In the genomic region with DNA sequence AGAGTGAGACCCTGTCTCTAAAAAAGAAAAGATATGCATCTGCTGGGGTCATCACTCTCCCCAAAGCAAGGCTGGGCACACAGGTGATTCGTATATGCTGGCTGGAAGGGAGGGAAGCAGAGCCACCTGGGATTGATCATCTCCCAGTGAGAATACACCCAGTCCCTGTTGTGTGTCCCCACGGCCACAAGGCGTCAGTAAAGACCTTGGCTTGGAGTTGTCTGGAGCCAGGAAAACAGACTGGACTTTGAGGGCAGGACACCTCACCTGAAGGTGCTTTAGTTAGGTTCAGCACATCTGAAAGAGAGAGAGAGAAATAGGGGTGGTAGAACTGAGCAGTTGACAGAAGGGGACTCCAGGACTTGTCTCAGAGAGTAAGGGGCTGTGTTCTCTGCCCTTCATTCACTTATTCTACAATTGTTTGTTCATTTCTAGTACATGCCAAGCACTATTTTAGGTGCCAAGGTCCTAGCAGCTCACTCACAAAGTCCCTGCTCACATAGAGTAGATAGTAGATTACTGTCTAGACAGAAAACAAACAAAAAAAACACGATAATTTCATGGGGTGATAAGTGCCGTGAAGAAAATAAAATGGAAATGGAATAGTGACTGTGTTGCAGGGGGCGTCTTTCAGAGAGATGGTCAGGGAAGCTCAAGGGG, we compare ENCODE assay signal across 8 cellular contexts. TPM values are rescaled to one million over a fixed set of nuclear protein-coding genes. Genes with fewer than 3 reads are reported as not detected.
DNase-seq lines count a peak whose midpoint lies in the region; ATAC-seq and TF ChIP-seq lines count a peak whose summit lies in the region.

No MANE protein-coding gene starts in this region.

- H3K36me3 Mint-ChIP-seq in endothelial cell (ENCODE audit: low read depth, unreplicated experiment) = no peaks in the 10 kb centered on the region
- H3K36me3 Mint-ChIP-seq in natural killer cell treated with Interleukin-12 subunit alpha and Interleukin-12 subunit beta and Interleukin-15 and Interleukin-18, amount 100 ng/mL, for 72 hours = no peaks in the 10 kb centered on the region

- no peaks in the 10 kb centered on the region for H3K27me3 ChIP-seq in Peyer's patch

- no peaks in the 10 kb centered on the region for H3K36me3 ChIP-seq in Peyer's patch

- no peaks in the 10 kb centered on the region for H3K9me3 ChIP-seq in Peyer's patch

- no peaks in the 10 kb centered on the region for H3K4me1 ChIP-seq in Peyer's patch

- H3K4me3 Mint-ChIP-seq in endothelial cell (ENCODE audit: unreplicated experiment) = no peak overlapping the region
- H3K4me3 Mint-ChIP-seq in natural killer cell treated with Interleukin-12 subunit alpha and Interleukin-12 subunit beta and Interleukin-15 and Interleukin-18, amount 100 ng/mL, for 72 hours = no peak overlapping the region

- peak overlapping the region; percentile 98 for H3K27ac Mint-ChIP-seq in endothelial cell (ENCODE audit: unreplicated experiment)
- H3K27ac Mint-ChIP-seq in natural killer cell treated with Interleukin-12 subunit alpha and Interleukin-12 subunit beta and Interleukin-15 and Interleukin-18, amount 100 ng/mL, for 72 hours = no peak overlapping the region

- peak; percentile 99 for TF ChIP-seq CTCF in LNCaP clone FGC (IDR thresholded peaks at IDR 0.05; ENCODE audit: control insufficient read depth, extremely low read depth, insufficient read depth)
- peak in 5 of 6 experiments; percentile 40 to 94 (median 86) for TF ChIP-seq CTCF in Peyer's patch (IDR thresholded peaks at IDR 0.05)
- peak; percentile 70 for TF ChIP-seq CTCF in endothelial cell (IDR thresholded peaks at IDR 0.05; ENCODE audit: unreplicated experiment)

- no peak overlapping the region for H3K4me3 ChIP-seq in LNCaP clone FGC (ENCODE audit: low read depth, low read length)
- H3K4me3 ChIP-seq in Peyer's patch = no peak overlapping the region

- ATAC-seq in HG02678 (IDR thresholded peaks at IDR 0.05; ENCODE audit: unreplicated experiment) = no peak
- no peak for ATAC-seq in natural killer cell treated with Interleukin-12 subunit alpha and Interleukin-12 subunit beta and Interleukin-15 and Interleukin-18, amount 100 ng/mL, for 72 hours

- H3K9me3 Mint-ChIP-seq in endothelial cell (ENCODE audit: unreplicated experiment) = no peaks in the 10 kb centered on the region
- no peaks in the 10 kb centered on the region for H3K9me3 Mint-ChIP-seq in natural killer cell treated with Interleukin-12 subunit alpha and Interleukin-12 subunit beta and Interleukin-15 and Interleukin-18, amount 100 ng/mL, for 72 hours

- no peak overlapping the region for H3K27ac ChIP-seq in Peyer's patch

- DNase-seq in EL (peak; percentile 70), LNCaP clone FGC (ENCODE audit: low read depth) (peak; percentile 46), Peyer's patch (peak in 2 of 3 donors; percentile 68 to 81), endothelial cell (ENCODE audit: low spot score) (peak; percentile 70), middle frontal gyrus (ENCODE audit: extremely low spot score, low spot score) (peak; percentile 26)
- no peak for DNase-seq in natural killer cell treated with Interleukin-12 subunit alpha and Interleukin-12 subunit beta and Interleukin-15 and Interleukin-18, amount 100 ng/mL, for 72 hours (ENCODE audit: low spot score)
- no peak for DNase-seq in activated CD4-positive, alpha-beta T cell treated with anti-CD3 and anti-CD28 coated beads for 1 hour

- TF ChIP-seq POLR2A in Peyer's patch (IDR thresholded peaks at IDR 0.05) = no peak

- peaks cover 47% of the 10 kb centered on the region for H3K4me1 Mint-ChIP-seq in endothelial cell (ENCODE audit: unreplicated experiment)
- peaks cover 18 to 21% of the 10 kb centered on the region in 2 donors for H3K4me1 Mint-ChIP-seq in natural killer cell treated with Interleukin-12 subunit alpha and Interleukin-12 subunit beta and Interleukin-15 and Interleukin-18, amount 100 ng/mL, for 72 hours (ENCODE audit: low read depth in 2 of 2)

- H3K27me3 Mint-ChIP-seq in endothelial cell (ENCODE audit: unreplicated experiment) = peaks cover 5% of the 10 kb centered on the region
- H3K27me3 Mint-ChIP-seq in natural killer cell treated with Interleukin-12 subunit alpha and Interleukin-12 subunit beta and Interleukin-15 and Interleukin-18, amount 100 ng/mL, for 72 hours = peaks cover 2 to 5% of the 10 kb centered on the region in 2 donors

RNA-seq across cellular contexts. Expression of a gene that starts 13.5 kb away (rescaled TPM):
- total RNA-seq in Peyer's patch (10 to 100 TPM in 1 of 4 donors, 1 to 10 TPM in 3; 2.0 to 19.0 (median 2.3) TPM), endothelial cell (ENCODE audit: unreplicated experiment) (3.6 TPM)
- total RNA-seq in natural killer cell treated with Interleukin-12 subunit alpha and Interleukin-12 subunit beta and Interleukin-15 and Interleukin-18, amount 100 ng/mL, for 72 hours = 1 to 10 TPM; 2.5 to 3.5 TPM

Comparison
In these comparisons a context has a peak if more than half of its experiments do, and no peak if none do; other contexts are left out.
1. DNase-seq: peak in EL (single experiment), LNCaP clone FGC (single experiment), Peyer's patch (2 of 3), endothelial cell (single experiment) and middle frontal gyrus (single experiment); none in natural killer cell treated with Interleukin-12 subunit alpha and Interleukin-12 subunit beta and Interleukin-15 and Interleukin-18, amount 100 ng/mL, for 72 hours (single experiment) and activated CD4-positive, alpha-beta T cell treated with anti-CD3 and anti-CD28 coated beads for 1 hour (single experiment).
2. Peak in every context shown above with its lines, with median percentiles within 50 percentile points of each other: CTCF ChIP-seq.